Comparison of ENCODE assay signal across 13 cellular contexts in genomic region chr9:23587433-23587832, GRCh38.
DNase-seq lines count a peak whose midpoint lies in the region; ATAC-seq and TF ChIP-seq lines count a peak whose summit lies in the region.
"Had no signal": no experiment of that assay in that cellular context is flagged by ENCODE, and none has a peak within 500 bp of the region (broad histone marks: within the 10 kb centered on the region; RNA-seq: fewer than 3 reads in every experiment).

No MANE protein-coding gene starts in this region.

- DNase-seq in DMS79 treated with DMSO at 0.1 percent for 48 hours (lab: John Stamatoyannopoulos, UW) = peak; percentile 74
- peak; percentile 73 to 89 (median 86) for DNase-seq in right cardiac atrium
- peak; percentile 41 for DNase-seq in renal cortical epithelial cell (ENCODE audit: low read depth)
- no peak for DNase-seq in GM13976 (ENCODE audit: low spot score)
- no peak for DNase-seq in CD8-positive, alpha-beta T cell
- DNase-seq in activated T-helper 2 cell treated with anti-CD3 and anti-CD28 coated beads, Interferon-gamma antibody, Interleukin-2, Interleukin-4, amounts not matched to agents 10 μg/mL and 5 μg/mL and 100 μg/mL, durations not matched to agents 14 hours and 24 hours and 36 hours (ENCODE audit: low spot score) = no peak
- DNase-seq: activated CD8-positive, alpha-beta T cell treated with anti-CD3 and anti-CD28 coated beads, Interleukin-2, amount 10 ng/mL, durations not matched to agents 7 days and 5 days; activated naive CD4-positive, alpha-beta T cell treated with Interleukin-2 at 50 U/mL for 16 hours had no signal

- H3K27ac ChIP-seq in VCaP (peak overlapping the region; percentile 25; the same call in 1 of the 2 replicates), right cardiac atrium (ENCODE audit: low read length) (no peak overlapping the region)
- H3K27ac ChIP-seq in CD8-positive, alpha-beta T cell (ENCODE audit: low read depth, low read length) = no peak overlapping the region
- H3K27ac ChIP-seq: vagina had no signal

- in situ Hi-C loops in GM13976 (cut with MboI; ENCODE audit: low sequenced_read_pairs, unreplicated experiment) = no loop called here

- TF ChIP-seq CTCF in VCaP (conservative IDR thresholded peaks at IDR 0.05) (no peak), GM13976 (IDR thresholded peaks at IDR 0.05; ENCODE audit: borderline replicate concordance, control extremely low read depth, extremely low read depth, insufficient read depth, missing control alignments) (no peak)
- TF ChIP-seq CTCF in CD8-positive, alpha-beta T cell (IDR thresholded peaks at IDR 0.05) = no peak

- peaks cover 4% of the 10 kb centered on the region for H3K9me3 Mint-ChIP-seq in CD8-positive, alpha-beta T cell
- peaks cover 21% of the 10 kb centered on the region for H3K9me3 Mint-ChIP-seq in activated T-helper 2 cell treated with anti-CD3 and anti-CD28 coated beads, Interferon-gamma antibody, Interleukin-2, Interleukin-4, amounts not matched to agents 10 μg/mL and 5 μg/mL and 100 μg/mL, durations not matched to agents 14 hours and 24 hours and 36 hours

- no peaks in the 10 kb centered on the region for H3K27me3 Mint-ChIP-seq in CD8-positive, alpha-beta T cell (ENCODE audit: low read depth)
- no peaks in the 10 kb centered on the region for H3K27me3 Mint-ChIP-seq in activated T-helper 2 cell treated with anti-CD3 and anti-CD28 coated beads, Interferon-gamma antibody, Interleukin-2, Interleukin-4, amounts not matched to agents 10 μg/mL and 5 μg/mL and 100 μg/mL, durations not matched to agents 14 hours and 24 hours and 36 hours (ENCODE audit: low read depth)

- no peaks in the 10 kb centered on the region for H3K36me3 ChIP-seq in CD8-positive, alpha-beta T cell (ENCODE audit: insufficient read depth, low read length)
- H3K36me3 ChIP-seq: vagina had no signal

- no peak overlapping the region for H3K4me3 Mint-ChIP-seq in CD8-positive, alpha-beta T cell
- H3K4me3 Mint-ChIP-seq in activated T-helper 2 cell treated with anti-CD3 and anti-CD28 coated beads, Interferon-gamma antibody, Interleukin-2, Interleukin-4, amounts not matched to agents 10 μg/mL and 5 μg/mL and 100 μg/mL, durations not matched to agents 14 hours and 24 hours and 36 hours (ENCODE audit: low read depth) = no peak overlapping the region
- H3K4me3 Mint-ChIP-seq: activated CD8-positive, alpha-beta T cell treated with anti-CD3 and anti-CD28 coated beads, Interleukin-2, amount 10 ng/mL, durations not matched to agents 7 days and 5 days; T-helper 1 cell treated with Interleukin-12 subunit alpha and Interleukin-12 subunit beta and Interleukin-4 antibody, amounts not matched to agents 30 μg/mL and 1 μg/mL, for 36 hours had no signal

- intact Hi-C loops in right cardiac atrium (cut with DNase I) = no loop called here
- intact Hi-C loops in CD8-positive, alpha-beta T cell (cut with DNase I, micrococcal nuclease) = no loop called here
- intact Hi-C loops in activated T-helper 2 cell treated with anti-CD3 and anti-CD28 coated beads, Interferon-gamma antibody, Interleukin-2, Interleukin-4, amounts not matched to agents 10 μg/mL and 5 μg/mL and 100 μg/mL, durations not matched to agents 14 hours and 24 hours and 36 hours (cut with micrococcal nuclease) = no loop called here

- ATAC-seq in right cardiac atrium (peak; percentile 93), esophagus mucosa (no peak)
- ATAC-seq in CD8-positive, alpha-beta T cell = no peak
- ATAC-seq: activated CD8-positive, alpha-beta T cell treated with anti-CD3 and anti-CD28 coated beads, Interleukin-2, amount 10 ng/mL, durations not matched to agents 7 days and 5 days; left colon had no signal

- CTCF ChIA-PET in CD8-positive, alpha-beta T cell (lab: Charles Lee) = no interaction called here

- peaks cover 16% of the 10 kb centered on the region for H3K4me1 Mint-ChIP-seq in CD8-positive, alpha-beta T cell (ENCODE audit: low read depth)
- H3K4me1 Mint-ChIP-seq in activated T-helper 2 cell treated with anti-CD3 and anti-CD28 coated beads, Interferon-gamma antibody, Interleukin-2, Interleukin-4, amounts not matched to agents 10 μg/mL and 5 μg/mL and 100 μg/mL, durations not matched to agents 14 hours and 24 hours and 36 hours (ENCODE audit: low read depth) = no peaks in the 10 kb centered on the region

- no peaks in the 10 kb centered on the region for H3K36me3 Mint-ChIP-seq in CD8-positive, alpha-beta T cell
- no peaks in the 10 kb centered on the region for H3K36me3 Mint-ChIP-seq in activated T-helper 2 cell treated with anti-CD3 and anti-CD28 coated beads, Interferon-gamma antibody, Interleukin-2, Interleukin-4, amounts not matched to agents 10 μg/mL and 5 μg/mL and 100 μg/mL, durations not matched to agents 14 hours and 24 hours and 36 hours (ENCODE audit: low read depth)

- POLR2A ChIA-PET in CD8-positive, alpha-beta T cell (lab: Charles Lee) = no interaction called here

- H3K4me3 ChIP-seq in right cardiac atrium (ENCODE audit: low read length) = no peak overlapping the region
- no peak overlapping the region for H3K4me3 ChIP-seq in CD8-positive, alpha-beta T cell (ENCODE audit: low read depth, low read length)
- H3K4me3 ChIP-seq: vagina had no signal

- peaks cover 4% of the 10 kb centered on the region for H3K4me1 ChIP-seq in right cardiac atrium (ENCODE audit: control insufficient read depth, insufficient read depth, low read length)
- no peaks in the 10 kb centered on the region for H3K4me1 ChIP-seq in CD8-positive, alpha-beta T cell (ENCODE audit: insufficient read depth, low read length)

- WGBS in right cardiac atrium = 21% methylated on average over 3 of the region's 3 CpGs

- H3K27ac Mint-ChIP-seq in CD8-positive, alpha-beta T cell = no peak overlapping the region
- no peak overlapping the region for H3K27ac Mint-ChIP-seq in activated T-helper 2 cell treated with anti-CD3 and anti-CD28 coated beads, Interferon-gamma antibody, Interleukin-2, Interleukin-4, amounts not matched to agents 10 μg/mL and 5 μg/mL and 100 μg/mL, durations not matched to agents 14 hours and 24 hours and 36 hours
- H3K27ac Mint-ChIP-seq: activated CD8-positive, alpha-beta T cell treated with anti-CD3 and anti-CD28 coated beads, Interleukin-2, amount 10 ng/mL, durations not matched to agents 7 days and 5 days; T-helper 1 cell treated with Interleukin-12 subunit alpha and Interleukin-12 subunit beta and Interleukin-4 antibody, amounts not matched to agents 30 μg/mL and 1 μg/mL, for 36 hours had no signal

- no peaks in the 10 kb centered on the region for H3K27me3 ChIP-seq in right cardiac atrium (ENCODE audit: control insufficient read depth, insufficient read depth)
- H3K27me3 ChIP-seq in CD8-positive, alpha-beta T cell (ENCODE audit: insufficient read depth, low read length) = no peaks in the 10 kb centered on the region
- H3K27me3 ChIP-seq: vagina had no signal

- no peaks in the 10 kb centered on the region for H3K9me3 ChIP-seq in right cardiac atrium (ENCODE audit: control insufficient read depth, low read length)
- no peaks in the 10 kb centered on the region for H3K9me3 ChIP-seq in CD8-positive, alpha-beta T cell (ENCODE audit: low read length)
- H3K9me3 ChIP-seq: vagina had no signal

Comparison
In these comparisons a context has a peak if more than half of its experiments do, and no peak if none do; other contexts are left out.
1. DNase-seq: peak in DMS79 treated with DMSO at 0.1 percent for 48 hours (single experiment), right cardiac atrium (3 of 3) and renal cortical epithelial cell (single experiment); none in GM13976 (single experiment), CD8-positive, alpha-beta T cell (0 of 7) and activated T-helper 2 cell treated with anti-CD3 and anti-CD28 coated beads, Interferon-gamma antibody, Interleukin-2, Interleukin-4, amounts not matched to agents 10 μg/mL and 5 μg/mL and 100 μg/mL, durations not matched to agents 14 hours and 24 hours and 36 hours (single experiment).
2. ATAC-seq: peak in right cardiac atrium (2 of 2); none in CD8-positive, alpha-beta T cell (single experiment) and esophagus mucosa (single experiment).